ENCODE assay signal across 12 cellular contexts in the genomic region with DNA sequence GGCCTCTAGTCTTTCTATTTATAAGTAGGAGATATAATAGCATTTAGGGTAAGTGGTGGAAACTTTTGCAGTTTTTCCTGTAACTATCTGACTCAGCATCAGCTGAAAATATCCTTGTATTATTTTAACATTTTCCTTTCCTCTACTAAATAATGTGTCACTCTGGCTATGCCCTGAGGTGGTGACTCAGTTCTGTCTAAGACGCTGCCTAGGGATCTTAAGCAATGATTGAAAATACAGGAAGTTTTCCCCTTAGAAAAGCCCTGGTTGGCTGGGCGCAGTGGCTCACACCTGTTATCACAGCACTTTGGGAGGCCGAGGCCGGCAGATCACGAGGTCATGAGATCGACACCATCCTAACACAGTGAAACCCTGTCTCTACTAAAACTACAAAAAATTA. TPM values are rescaled to one million over a fixed set of nuclear protein-coding genes. Genes with fewer than 3 reads are reported as not detected.
DNase-seq lines count a peak whose midpoint lies in the region; ATAC-seq, FAIRE-seq and TF ChIP-seq lines count a peak whose summit lies in the region.
"Had no signal": no experiment of that assay in that cellular context is flagged by ENCODE, and none has a peak within 500 bp of the region (broad histone marks: within the 10 kb centered on the region; RNA-seq: fewer than 3 reads in every experiment).

No MANE protein-coding gene starts in this region.

- no peak for FAIRE-seq in kidney (lab: Jason Lieb, UNC)

- H3K27ac ChIP-seq in kidney (ENCODE audit: low read depth in 2 of 2, low read length in 2 of 2): no peak overlapping the region
- H3K27ac ChIP-seq: BLaER1, neural progenitor cell had no signal

- no peaks in the 10 kb centered on the region for H3K36me3 Mint-ChIP-seq in CD14-positive monocyte
- H3K36me3 Mint-ChIP-seq: activated naive CD8-positive, alpha-beta T cell treated with anti-CD3 and anti-CD28 coated beads, Interleukin-2, amount 10 ng/mL, durations not matched to agents 7 days and 5 days; neural progenitor cell; stimulated activated naive B cell treated with anti-CD40 and anti-IgM and Interleukin-4, amounts not matched to agents 10 μg/mL and 1 μg/mL and 100 μg/mL, for 72 hours had no signal

- H3K4me1 Mint-ChIP-seq in CD14-positive monocyte: no peaks in the 10 kb centered on the region
- H3K4me1 Mint-ChIP-seq: activated naive CD8-positive, alpha-beta T cell treated with anti-CD3 and anti-CD28 coated beads, Interleukin-2, amount 10 ng/mL, durations not matched to agents 7 days and 5 days; neural progenitor cell; stimulated activated naive B cell treated with anti-CD40 and anti-IgM and Interleukin-4, amounts not matched to agents 10 μg/mL and 1 μg/mL and 100 μg/mL, for 72 hours had no signal

- intact Hi-C loops in kidney (cut with DNase I): no loop called here
- intact Hi-C loops in CD14-positive monocyte (cut with micrococcal nuclease): no loop called here

- H3K9me3 ChIP-seq in MG63 (no peaks in the 10 kb centered on the region), kidney (ENCODE audit: control insufficient read depth in 1 of 2, low read length in 2 of 2) (no peaks in the 10 kb centered on the region)
- H3K9me3 ChIP-seq: BLaER1 had no signal

- peak overlapping the region in 1 of 7 donors; percentile 26 for H3K27ac Mint-ChIP-seq in CD14-positive monocyte
- H3K27ac Mint-ChIP-seq: activated naive CD8-positive, alpha-beta T cell treated with anti-CD3 and anti-CD28 coated beads, Interleukin-2, amount 10 ng/mL, durations not matched to agents 7 days and 5 days; neural progenitor cell; stimulated activated naive B cell treated with anti-CD40 and anti-IgM and Interleukin-4, amounts not matched to agents 10 μg/mL and 1 μg/mL and 100 μg/mL, for 72 hours had no signal

- H3K27me3 ChIP-seq in MG63: no peaks in the 10 kb centered on the region
- H3K27me3 ChIP-seq: BLaER1, neural progenitor cell had no signal

- peaks cover 0 to 3% (median 0%) of the 10 kb centered on the region in 7 donors for H3K9me3 Mint-ChIP-seq in CD14-positive monocyte
- H3K9me3 Mint-ChIP-seq: activated naive CD8-positive, alpha-beta T cell treated with anti-CD3 and anti-CD28 coated beads, Interleukin-2, amount 10 ng/mL, durations not matched to agents 7 days and 5 days; neural progenitor cell; stimulated activated naive B cell treated with anti-CD40 and anti-IgM and Interleukin-4, amounts not matched to agents 10 μg/mL and 1 μg/mL and 100 μg/mL, for 72 hours had no signal

- no peaks in the 10 kb centered on the region for H3K27me3 Mint-ChIP-seq in CD14-positive monocyte (ENCODE audit: low read depth in 3 of 3)
- H3K27me3 Mint-ChIP-seq: activated naive CD8-positive, alpha-beta T cell treated with anti-CD3 and anti-CD28 coated beads, Interleukin-2, amount 10 ng/mL, durations not matched to agents 7 days and 5 days; stimulated activated naive B cell treated with anti-CD40 and anti-IgM and Interleukin-4, amounts not matched to agents 10 μg/mL and 1 μg/mL and 100 μg/mL, for 72 hours had no signal

- H3K9ac ChIP-seq in kidney (ENCODE audit: low read length in 2 of 2): no peak overlapping the region
- H3K9ac ChIP-seq: BLaER1, neural progenitor cell had no signal

- H3K4me1 ChIP-seq in kidney (ENCODE audit: control insufficient read depth in 1 of 2, insufficient read depth in 1 of 2, low read depth in 1 of 2, low read length in 2 of 2): no peaks in the 10 kb centered on the region
- H3K4me1 ChIP-seq: BLaER1, neural progenitor cell had no signal

- no peak for ATAC-seq in HG03108 (IDR thresholded peaks at IDR 0.05; ENCODE audit: unreplicated experiment)
- ATAC-seq: stimulated activated naive B cell treated with anti-CD40 and anti-IgM and Interleukin-4, amounts not matched to agents 10 μg/mL and 1 μg/mL and 100 μg/mL, for 72 hours had no signal

- H3K36me3 ChIP-seq in MG63 (no peaks in the 10 kb centered on the region), kidney (ENCODE audit: control insufficient read depth in 1 of 2, insufficient read depth in 2 of 2, low read length in 2 of 2) (no peaks in the 10 kb centered on the region)
- H3K36me3 ChIP-seq: BLaER1, neural progenitor cell had no signal

- H3K4me3 ChIP-seq in AG09309 (ENCODE audit: control insufficient read depth, low read depth, low read length) (no peak overlapping the region), MG63 (no peak overlapping the region), kidney (ENCODE audit: low read length in 2 of 2) (no peak overlapping the region)
- H3K4me3 ChIP-seq: BLaER1, neural progenitor cell had no signal

- DNase-seq in AG09309 (ENCODE audit: low read depth): peak; percentile 49
- DNase-seq in MG63: peak; percentile 54
- peak; percentile 73 for DNase-seq in astrocyte of the hippocampus (ENCODE audit: low read depth, low spot score)
- DNase-seq in kidney: peak; percentile 73
- DNase-seq in CD14-positive monocyte (ENCODE audit: low spot score): no peak
- DNase-seq in NCI-H1417 treated with DMSO at 0.1 percent for 48 hours (lab: John Stamatoyannopoulos, UW): no peak
- no peak for DNase-seq in superior temporal gyrus (ENCODE audit: extremely low spot score)
- DNase-seq: activated naive CD8-positive, alpha-beta T cell treated with anti-CD3 and anti-CD28 coated beads, Interleukin-2, amount 10 ng/mL, durations not matched to agents 7 days and 5 days; stimulated activated naive B cell treated with anti-CD40 and anti-IgM and Interleukin-4, amounts not matched to agents 10 μg/mL and 1 μg/mL and 100 μg/mL, for 72 hours had no signal

- TF ChIP-seq CTCF in AG09309 (IDR thresholded peaks at IDR 0.05; ENCODE audit: control insufficient read depth, insufficient read depth, low read depth, low read length, missing control alignments): no peak
- TF ChIP-seq CTCF in kidney (IDR thresholded peaks at IDR 0.05; ENCODE audit: borderline replicate concordance, extremely low read depth, insufficient read depth): no peak
- TF ChIP-seq CTCF in CD14-positive monocyte (IDR thresholded peaks at IDR 0.05): no peak

- no peak overlapping the region for H3K4me3 Mint-ChIP-seq in CD14-positive monocyte
- H3K4me3 Mint-ChIP-seq: activated naive CD8-positive, alpha-beta T cell treated with anti-CD3 and anti-CD28 coated beads, Interleukin-2, amount 10 ng/mL, durations not matched to agents 7 days and 5 days; neural progenitor cell; stimulated activated naive B cell treated with anti-CD40 and anti-IgM and Interleukin-4, amounts not matched to agents 10 μg/mL and 1 μg/mL and 100 μg/mL, for 72 hours had no signal

RNA-seq across cellular contexts. Expression of a gene that starts 9.3 kb away (rescaled TPM):
- 3.0 and 4.7 TPM in 2 replicates for total RNA-seq in MG63 (2014; rRNA removed; shearing (Covaris generic); ENCODE audit: low replicate concordance)
- 32.8 TPM for total RNA-seq in kidney
- polyA plus RNA-seq in kidney (ENCODE audit: insufficient read depth, low read depth, low replicate concordance) (5.2 TPM), CD14-positive monocyte (under 1 TPM in 1 of 2 donors, not detected in 1; 0.09 TPM)
- total RNA-seq: activated naive CD8-positive, alpha-beta T cell treated with anti-CD3 and anti-CD28 coated beads, Interleukin-2, amount 10 ng/mL, durations not matched to agents 7 days and 5 days had no signal

Comparison
In these comparisons a context has a peak if more than half of its experiments do, and no peak if none do; other contexts are left out.
1. DNase-seq: peak in AG09309 (single experiment), MG63 (single experiment), astrocyte of the hippocampus (single experiment) and kidney (single experiment); none in CD14-positive monocyte (single experiment), NCI-H1417 treated with DMSO at 0.1 percent for 48 hours (single experiment) and superior temporal gyrus (single experiment).